ENCODE assay signal across 12 cellular contexts in genomic region chr2:239644016-239644415, GRCh38.
DNase-seq lines count a peak whose midpoint lies in the region; ATAC-seq and TF ChIP-seq lines count a peak whose summit lies in the region.
"Had no signal": no experiment of that assay in that cellular context is flagged by ENCODE, and none has a peak within 500 bp of the region (broad histone marks: within the 10 kb centered on the region; RNA-seq: fewer than 3 reads in every experiment).

No MANE protein-coding gene starts in this region.

- no peak for TF ChIP-seq CTCF in fibroblast of lung (conservative IDR thresholded peaks at IDR 0.05 in 1 of 2, IDR thresholded peaks at IDR 0.05 in 1 of 2; ENCODE audit: low read depth in 1 of 2, low read length in 2 of 2)
- no peak for TF ChIP-seq CTCF in osteoblast (IDR thresholded peaks at IDR 0.05; ENCODE audit: extremely low read depth, low read depth, low read length)

- H3K27ac Mint-ChIP-seq in activated CD8-positive, alpha-beta memory T cell treated with anti-CD3 and anti-CD28 coated beads, Interleukin-2, amount 10 ng/mL, durations not matched to agents 7 days and 5 days: no peak overlapping the region
- H3K27ac Mint-ChIP-seq: naive thymus-derived CD8-positive, alpha-beta T cell; WTC11 had no signal

- no peaks in the 10 kb centered on the region for H3K27me3 Mint-ChIP-seq in activated CD8-positive, alpha-beta memory T cell treated with anti-CD3 and anti-CD28 coated beads, Interleukin-2, amount 10 ng/mL, durations not matched to agents 7 days and 5 days

- H3K27ac ChIP-seq in fibroblast of lung (ENCODE audit: insufficient read depth, low read length): no peak overlapping the region
- no peak overlapping the region for H3K27ac ChIP-seq in osteoblast (ENCODE audit: low read depth, low read length)
- H3K27ac ChIP-seq: spleen had no signal

- peaks cover 1% of the 10 kb centered on the region for H3K36me3 Mint-ChIP-seq in activated CD8-positive, alpha-beta memory T cell treated with anti-CD3 and anti-CD28 coated beads, Interleukin-2, amount 10 ng/mL, durations not matched to agents 7 days and 5 days

- no peak overlapping the region for H3K9ac ChIP-seq in fibroblast of lung (ENCODE audit: insufficient read depth, low read length)

- H3K4me1 Mint-ChIP-seq in activated CD8-positive, alpha-beta memory T cell treated with anti-CD3 and anti-CD28 coated beads, Interleukin-2, amount 10 ng/mL, durations not matched to agents 7 days and 5 days: no peaks in the 10 kb centered on the region
- H3K4me1 Mint-ChIP-seq: WTC11 had no signal

- H3K4me3 Mint-ChIP-seq in activated CD8-positive, alpha-beta memory T cell treated with anti-CD3 and anti-CD28 coated beads, Interleukin-2, amount 10 ng/mL, durations not matched to agents 7 days and 5 days: no peak overlapping the region
- H3K4me3 Mint-ChIP-seq: naive thymus-derived CD8-positive, alpha-beta T cell; WTC11 had no signal

- no peaks in the 10 kb centered on the region for H3K27me3 ChIP-seq in fibroblast of lung (ENCODE audit: control insufficient read depth, insufficient read depth, low read length)
- no peaks in the 10 kb centered on the region for H3K27me3 ChIP-seq in osteoblast (ENCODE audit: insufficient read depth, low read length)

- no peak overlapping the region for H3K4me3 ChIP-seq in fibroblast of lung (replicated peaks in 1 of 4; ENCODE audit: control extremely low read depth in 1 of 4, insufficient read depth in 1 of 4, low read depth in 3 of 4, low read length in 4 of 4)
- H3K4me3 ChIP-seq in osteoblast (ENCODE audit: insufficient read depth, low read length): no peak overlapping the region
- H3K4me3 ChIP-seq: spleen had no signal

- H3K4me1 ChIP-seq in fibroblast of lung (ENCODE audit: control insufficient read depth, extremely low read depth, insufficient read depth, low read length) (no peaks in the 10 kb centered on the region), osteoblast (ENCODE audit: insufficient read depth, low read length) (no peaks in the 10 kb centered on the region)

- ATAC-seq in activated CD8-positive, alpha-beta memory T cell treated with anti-CD3 and anti-CD28 coated beads, Interleukin-2, amount 10 ng/mL, durations not matched to agents 7 days and 5 days: peak; percentile 83
- ATAC-seq in HG03095 (IDR thresholded peaks at IDR 0.05; ENCODE audit: unreplicated experiment): no peak
- ATAC-seq: WTC11 had no signal

- H3K79me2 ChIP-seq in fibroblast of lung (ENCODE audit: control insufficient read depth, insufficient read depth, low read length) (no peaks in the 10 kb centered on the region), osteoblast (ENCODE audit: insufficient read depth, low read length) (no peaks in the 10 kb centered on the region)

- CTCF ChIA-PET in activated CD8-positive, alpha-beta memory T cell treated with anti-CD3 and anti-CD28 coated beads, Interleukin-2, amount 10 ng/mL, durations not matched to agents 7 days and 5 days (lab: Charles Lee): no interaction called here

- H3K9me3 Mint-ChIP-seq in activated CD8-positive, alpha-beta memory T cell treated with anti-CD3 and anti-CD28 coated beads, Interleukin-2, amount 10 ng/mL, durations not matched to agents 7 days and 5 days (ENCODE audit: low read depth): no peaks in the 10 kb centered on the region

- H4K20me1 ChIP-seq in fibroblast of lung (ENCODE audit: control insufficient read depth, extremely low read depth, insufficient read depth, low read length) (no peaks in the 10 kb centered on the region), osteoblast (ENCODE audit: insufficient read depth, low read length) (no peaks in the 10 kb centered on the region)

- H2AFZ ChIP-seq in fibroblast of lung (ENCODE audit: low read length) (no peak overlapping the region), osteoblast (ENCODE audit: low read length) (no peak overlapping the region)

- H3K9me3 ChIP-seq in fibroblast of lung (ENCODE audit: control insufficient read depth, insufficient read depth, low read depth, low read length) (peaks cover 5% of the 10 kb centered on the region), osteoblast (ENCODE audit: low read depth, low read length) (no peaks in the 10 kb centered on the region)

- H3K4me2 ChIP-seq in fibroblast of lung (ENCODE audit: extremely low read depth, insufficient read depth, low read length): no peak overlapping the region
- H3K4me2 ChIP-seq in osteoblast (ENCODE audit: insufficient read depth, low read length): no peak overlapping the region

- peak; percentile 58 for DNase-seq in activated CD8-positive, alpha-beta memory T cell treated with anti-CD3 and anti-CD28 coated beads, Interleukin-2, amount 10 ng/mL, durations not matched to agents 7 days and 5 days
- DNase-seq in activated CD8-positive, alpha-beta memory T cell treated with anti-CD3 and anti-CD28 coated beads, Interleukin-2, amount 50 U/mL, for 4 hours: no peak
- peak; percentile 62 for DNase-seq in RPMI7951 (ENCODE audit: low read depth)
- DNase-seq in fibroblast of lung (ENCODE audit: low read depth in 2 of 2): peak; percentile 7 to 8
- DNase-seq in osteoblast (ENCODE audit: insufficient read length, low spot score, missing footprints): peak; percentile 14
- DNase-seq in NCI-H510A (lab: John Stamatoyannopoulos, UW): no peak
- no peak for DNase-seq in GDM1 (lab: John Stamatoyannopoulos, UW)
- DNase-seq: KG1, spleen had no signal

- H3K36me3 ChIP-seq in fibroblast of lung (ENCODE audit: control insufficient read depth, insufficient read depth, low read length): no peaks in the 10 kb centered on the region
- H3K36me3 ChIP-seq in osteoblast (ENCODE audit: insufficient read depth, low read length): no peaks in the 10 kb centered on the region
- H3K36me3 ChIP-seq: spleen had no signal

Comparison
In these comparisons a context has a peak if more than half of its experiments do, and no peak if none do; other contexts are left out.
1. DNase-seq: peak in activated CD8-positive, alpha-beta memory T cell treated with anti-CD3 and anti-CD28 coated beads, Interleukin-2, amount 10 ng/mL, durations not matched to agents 7 days and 5 days (single experiment), RPMI7951 (single experiment), fibroblast of lung (2 of 2) and osteoblast (single experiment); none in activated CD8-positive, alpha-beta memory T cell treated with anti-CD3 and anti-CD28 coated beads, Interleukin-2, amount 50 U/mL, for 4 hours (single experiment), NCI-H510A (single experiment) and GDM1 (single experiment).